ENCODE assay signal across 16 cellular contexts in genomic region chr4:3440979-3441500, GRCh38. TPM values are rescaled to one million over a fixed set of nuclear protein-coding genes. Genes with fewer than 3 reads are reported as not detected.
A peak's percentile ranks its signal among the peaks of the same experiment; 100 is the strongest.
DNase-seq lines count a peak whose midpoint lies in the region; ATAC-seq, FAIRE-seq and TF ChIP-seq lines count a peak whose summit lies in the region.
"Had no signal": no experiment of that assay in that cellular context is flagged by ENCODE, and none has a peak within 500 bp of the region (broad histone marks: within the 10 kb centered on the region; RNA-seq: fewer than 3 reads in every experiment).

No MANE protein-coding gene starts in this region.

- no peaks in the 10 kb centered on the region for H3K9me3 ChIP-seq in breast epithelium
- no peaks in the 10 kb centered on the region for H3K9me3 ChIP-seq in mucosa of descending colon
- no peaks in the 10 kb centered on the region for H3K9me3 ChIP-seq in WERI-Rb-1 (ENCODE audit: severe bottlenecking)
- H3K9me3 ChIP-seq: heart left ventricle had no signal

- H3K4me3 ChIP-seq in breast epithelium, result no peak overlapping the region
- H3K4me3 ChIP-seq in epithelial cell of esophagus (ENCODE audit: low read length), result no peak overlapping the region
- no peak overlapping the region for H3K4me3 ChIP-seq in mucosa of descending colon
- H3K4me3 ChIP-seq in WERI-Rb-1 (ENCODE audit: low read depth, low read length), result no peak overlapping the region
- H3K4me3 ChIP-seq: heart left ventricle had no signal

- no peak for TF ChIP-seq POLR2A in breast epithelium (IDR thresholded peaks at IDR 0.05)

- intact Hi-C loops in MCF 10A (cut with micrococcal nuclease) (no loop called here), breast epithelium (cut with DNase I; ENCODE audit: low total_unique reads) (no loop called here), mucosa of descending colon (cut with DNase I, micrococcal nuclease) (loop anchor here in 1 of 2 donors (5.0 kb wide), 1 partner anchor 94 kb away; no protein-coding TSS in a partner anchor)

- peaks cover 20% of the 10 kb centered on the region for H3K4me1 Mint-ChIP-seq in MCF 10A (ENCODE audit: insufficient read depth, unreplicated experiment)

- peak; percentile 59 for DNase-seq in MCF 10A (ENCODE audit: unreplicated experiment)
- DNase-seq in breast epithelium (ENCODE audit: low spot score in 2 of 2), result no peak
- peak; percentile 48 for DNase-seq in MV-4-11 (lab: John Stamatoyannopoulos, UW)
- DNase-seq in epithelial cell of esophagus (ENCODE audit: low read depth), result peak; percentile 66
- peak in 2 of 3 donors; percentile 25 to 48 for DNase-seq in mucosa of descending colon
- DNase-seq in D721Med (ENCODE audit: insufficient read length, low spot score), result no peak
- DNase-seq in NCI-H2107 (lab: John Stamatoyannopoulos, UW), result no peak
- DNase-seq in WERI-Rb-1, result no peak
- DNase-seq: activated CD4-positive, alpha-beta T cell treated with anti-CD3 and anti-CD28 coated beads for 4 hours; NCI-H510A treated with DMSO at 0.1 percent for 48 hours; PC-3; T-helper 17 cell had no signal

- FAIRE-seq in D721Med (lab: Jason Lieb, UNC), result no peak
- FAIRE-seq: endometrium, keratinocyte had no signal

- no peaks in the 10 kb centered on the region for H3K27me3 Mint-ChIP-seq in MCF 10A (ENCODE audit: insufficient read depth, unreplicated experiment)
- H3K27me3 Mint-ChIP-seq: T-helper 17 cell had no signal

- H3K36me3 ChIP-seq in breast epithelium (no peaks in the 10 kb centered on the region), mucosa of descending colon (ENCODE audit: low read depth) (no peaks in the 10 kb centered on the region), WERI-Rb-1 (no peaks in the 10 kb centered on the region)
- H3K36me3 ChIP-seq: heart left ventricle had no signal

- POLR2A ChIA-PET in MCF 10A (lab: Yijun Ruan, JAX), result interaction anchor here (0.8 to 1.6 kb wide), 5 partner anchors 11 to 93 kb away, joined by 3 to 7 read pairs (median 5); no protein-coding TSS in a partner anchor

- peak overlapping the region; percentile 59 for H3K27ac Mint-ChIP-seq in MCF 10A (ENCODE audit: low read depth, unreplicated experiment)
- H3K27ac Mint-ChIP-seq: T-helper 17 cell had no signal

- TF ChIP-seq CTCF in MCF 10A (IDR thresholded peaks at IDR 0.05; ENCODE audit: unreplicated experiment) (no peak), breast epithelium (IDR thresholded peaks at IDR 0.05) (no peak), epithelial cell of esophagus (IDR thresholded peaks at IDR 0.05; ENCODE audit: insufficient read depth, low read depth, low read length, missing control alignments) (no peak), mucosa of descending colon (IDR thresholded peaks at IDR 0.05) (no peak), D721Med (IDR thresholded peaks at IDR 0.05; ENCODE audit: insufficient read depth, missing control alignments) (no peak), WERI-Rb-1 (IDR thresholded peaks at IDR 0.05; ENCODE audit: low read depth, low read length) (no peak)

- H3K36me3 Mint-ChIP-seq in MCF 10A (ENCODE audit: insufficient read depth, unreplicated experiment), result no peaks in the 10 kb centered on the region
- H3K36me3 Mint-ChIP-seq: activated naive CD4-positive, alpha-beta T cell treated with anti-CD3 and anti-CD28 coated beads, Interleukin-2, amount 50 U/mL, for 72 hours had no signal

- H3K27ac ChIP-seq in breast epithelium (no peak overlapping the region), WERI-Rb-1 (no peak overlapping the region)
- H3K27ac ChIP-seq: heart left ventricle had no signal

- no TSS peak for BruUV-seq in MCF 10A (replicated peaks; lab: Mats Ljungman, UMichigan)

- CTCF ChIA-PET in MCF 10A (lab: Yijun Ruan, JAX), result interaction anchor here (0.6 to 3.3 kb wide), 5 partner anchors 39 to 332 kb away, joined by 3 to 21 read pairs (median 4); no protein-coding TSS in a partner anchor

- H3K4me1 ChIP-seq in breast epithelium, result peaks cover 0 to 2% of the 10 kb centered on the region in 2 donors
- H3K4me1 ChIP-seq in mucosa of descending colon (ENCODE audit: low read depth), result no peaks in the 10 kb centered on the region

- H3K27me3 ChIP-seq in breast epithelium, result no peaks in the 10 kb centered on the region
- H3K27me3 ChIP-seq in WERI-Rb-1 (ENCODE audit: insufficient read depth, low read depth, severe bottlenecking), result no peaks in the 10 kb centered on the region
- H3K27me3 ChIP-seq: heart left ventricle had no signal

- H3K9me3 Mint-ChIP-seq in MCF 10A (ENCODE audit: unreplicated experiment), result no peaks in the 10 kb centered on the region
- H3K9me3 Mint-ChIP-seq: activated naive CD4-positive, alpha-beta T cell treated with anti-CD3 and anti-CD28 coated beads, Interleukin-2, amount 50 U/mL, for 72 hours had no signal

- H3K4me3 Mint-ChIP-seq in MCF 10A (ENCODE audit: unreplicated experiment), result no peak overlapping the region
- H3K4me3 Mint-ChIP-seq: T-helper 17 cell had no signal

- no peak for ATAC-seq in mucosa of descending colon
- ATAC-seq: activated naive CD4-positive, alpha-beta T cell treated with anti-CD3 and anti-CD28 coated beads, Interleukin-2, amount 50 U/mL, for 72 hours; heart left ventricle; PC-3; T-helper 17 cell had no signal

RNA-seq across cellular contexts. Expression of gene HGFAC, which starts 0.7 kb away (rescaled TPM):
- total RNA-seq in MCF 10A (2022) (0.28 TPM in 1 of 2 replicates, not detected in the other), breast epithelium (1 to 10 TPM in 1 of 3 donors, under 1 TPM in 1, not detected in 1; 0.59 to 1.3 TPM), mucosa of descending colon (under 1 TPM in 1 of 3 donors, not detected in 2; 0.95 TPM)
- total RNA-seq: activated naive CD4-positive, alpha-beta T cell treated with anti-CD3 and anti-CD28 coated beads, Interleukin-2, amount 50 U/mL, for 72 hours; T-helper 17 cell had no signal

RNA-seq across cellular contexts. Expression of gene DOK7, which starts 22.1 kb away (rescaled TPM):
- total RNA-seq in MCF 10A (2022), result 1.1 and 5.3 TPM in 2 replicates
- total RNA-seq in breast epithelium, result 1 to 10 TPM in 2 of 3 donors, not detected in 1; 1.3 to 3.5 TPM
- total RNA-seq in mucosa of descending colon, result under 1 TPM; 0.28 to 0.61 (median 0.39) TPM
- total RNA-seq: activated naive CD4-positive, alpha-beta T cell treated with anti-CD3 and anti-CD28 coated beads, Interleukin-2, amount 50 U/mL, for 72 hours; T-helper 17 cell had no signal

Comparison
In these comparisons a context has a peak if more than half of its experiments do, and no peak if none do; other contexts are left out.
1. DNase-seq: peak in MCF 10A (single experiment), MV-4-11 (single experiment), epithelial cell of esophagus (single experiment) and mucosa of descending colon (2 of 3); none in breast epithelium (0 of 2), D721Med (single experiment), NCI-H2107 (single experiment) and WERI-Rb-1 (single experiment).